ENCODE assay signal across 34 cellular contexts in the genomic region with DNA sequence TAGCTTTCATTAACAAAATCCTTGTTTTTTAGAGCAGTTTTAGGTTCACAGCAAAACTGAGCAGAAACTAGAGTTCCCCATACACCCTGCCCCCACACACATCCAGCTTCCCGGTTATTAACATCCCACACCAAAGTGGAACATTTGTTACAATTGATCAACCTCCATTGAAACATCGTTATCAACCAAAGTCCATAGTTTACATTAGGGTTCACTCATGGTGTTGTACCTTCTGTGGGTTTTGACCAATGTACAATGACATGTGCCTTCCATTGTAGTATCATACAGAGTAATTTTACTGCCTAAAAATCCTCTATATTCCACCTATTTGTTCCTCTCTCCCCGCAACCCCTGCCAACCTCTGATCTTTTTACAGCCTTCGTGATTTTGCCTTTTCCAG.
"Had no signal": no experiment of that assay in that cellular context is flagged by ENCODE, and none has a peak within 500 bp of the region (broad histone marks: within the 10 kb centered on the region; RNA-seq: fewer than 3 reads in every experiment).

No MANE protein-coding gene starts in this region.

- H3K4me3 ChIP-seq: adrenal gland, ascending aorta, body of pancreas, breast epithelium, cardiac muscle cell had no signal

- H3K27ac ChIP-seq: adrenal gland, ascending aorta, body of pancreas, brain microvascular endothelial cell, breast epithelium, cardiac muscle cell had no signal

- ATAC-seq: activated naive CD4-positive, alpha-beta T cell treated with anti-CD3 and anti-CD28 coated beads, Interleukin-2, amount 50 U/mL, for 72 hours; activated naive CD8-positive, alpha-beta T cell treated with anti-CD3 and anti-CD28 coated beads, Interleukin-2, amount 50 U/mL, for 24 hours; activated T-cell treated with anti-CD3 and anti-CD28 coated beads, Interleukin-2, amount 50 U/mL, for 4 hours; activated T-cell treated with anti-CD3 and anti-CD28 coated beads, Interleukin-2, amount 50 U/mL, for 72 hours; activated T-helper 17 cell treated with anti-CD3 and anti-CD28 coated beads, Interleukin-2, amount 50 U/mL, for 72 hours; body of pancreas had no signal

- H3K4me1 ChIP-seq: breast epithelium had no signal

- H3K9me3 ChIP-seq: adrenal gland, ascending aorta, body of pancreas, breast epithelium had no signal

- H3K27me3 ChIP-seq: adrenal gland, ascending aorta, body of pancreas, breast epithelium, cardiac muscle cell had no signal

- DNase-seq: activated effector memory CD4-positive, alpha-beta T cell treated with anti-CD3 and anti-CD28 coated beads, Interleukin-2, amount 50 U/mL, for 16 hours; activated effector memory CD4-positive, alpha-beta T cell treated with Interleukin-2 at 50 U/mL for 16 hours; activated gamma-delta T cell; activated gamma-delta T cell treated with Interleukin-2 at 50 U/mL for 16 hours; activated naive CD4-positive, alpha-beta T cell; activated naive CD4-positive, alpha-beta T cell treated with anti-CD3 and anti-CD28 coated beads for 36 hours; activated naive CD4-positive, alpha-beta T cell treated with anti-CD3 and anti-CD28 coated beads, Interleukin-2, amount 10 ng/mL, durations not matched to agents 7 days and 5 days; activated naive CD4-positive, alpha-beta T cell treated with anti-CD3 and anti-CD28 coated beads, Interleukin-2, amount 50 U/mL, for 16 hours; activated naive CD4-positive, alpha-beta T cell treated with Interleukin-2 at 50 U/mL for 16 hours; activated naive CD8-positive, alpha-beta T cell treated with anti-CD3 and anti-CD28 coated beads for 36 hours; activated naive CD8-positive, alpha-beta T cell treated with anti-CD3 and anti-CD28 coated beads, Interleukin-2, amount 10 ng/mL, durations not matched to agents 7 days and 5 days; activated naive CD8-positive, alpha-beta T cell treated with anti-CD3 and anti-CD28 coated beads, Interleukin-2, amount 50 U/mL, for 24 hours; activated T-cell treated with anti-CD3 and anti-CD28 coated beads, Interleukin-2, amount 50 U/mL, for 1 hour; activated T-cell treated with anti-CD3 and anti-CD28 coated beads, Interleukin-2, amount 50 U/mL, for 24 hours; activated T-cell treated with anti-CD3 and anti-CD28 coated beads, Interleukin-2, amount 50 U/mL, for 4 hours; activated T-cell treated with anti-CD3 and anti-CD28 coated beads, Interleukin-2, amount 50 U/mL, for 48 hours; activated T-cell treated with anti-CD3 and anti-CD28 coated beads, Interleukin-2, amount 50 U/mL, for 72 hours; adrenal gland; amniotic stem cell; amygdala; anterior cingulate cortex; aorta; body of pancreas; brain microvascular endothelial cell; caudate nucleus; central memory CD4-positive, alpha-beta T cell; cerebellar nuclear complex had no signal

- FAIRE-seq: astrocyte, bronchial epithelial cell had no signal

- H3K36me3 ChIP-seq: adrenal gland, ascending aorta, brain microvascular endothelial cell, breast epithelium, cardiac muscle cell had no signal
